ENCODE assay signal across 1 cellular context in the genomic region with DNA sequence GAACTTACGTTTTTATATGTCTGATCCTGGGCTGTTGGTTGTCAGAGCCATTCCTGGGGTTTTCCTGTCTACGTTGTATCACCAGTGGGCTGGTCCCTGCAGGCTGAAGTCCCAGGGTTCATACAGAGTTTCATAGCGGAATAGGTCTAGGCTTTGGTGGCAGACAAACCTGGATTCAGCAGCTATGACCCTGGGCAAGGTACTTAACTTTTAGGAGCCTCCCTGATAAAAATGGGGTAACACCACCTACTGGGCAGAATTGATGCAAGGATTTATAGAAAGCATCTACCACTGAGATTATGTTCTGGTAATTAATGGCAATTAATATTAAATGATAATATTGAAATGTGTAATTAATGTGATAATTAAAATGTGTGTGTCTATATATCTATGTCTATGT.
TF ChIP-seq lines count a peak whose summit lies in the region.

No MANE protein-coding gene starts in this region.

TF ChIP-seq in HepG2, 621 proteins besides CTCF, POLR2A, EP300 and RAD21 (continued from another document):
- no peak for TF ChIP-seq ZNF672 (CRISPR knock-in tag; IDR thresholded peaks at IDR 0.05)
- TF ChIP-seq ZNF788 (CRISPR knock-in tag; IDR thresholded peaks at IDR 0.05; ENCODE audit: borderline replicate concordance): no peak
- no peak for TF ChIP-seq ZNF44 (CRISPR knock-in tag; IDR thresholded peaks at IDR 0.05)
- TF ChIP-seq, protein P1, sequence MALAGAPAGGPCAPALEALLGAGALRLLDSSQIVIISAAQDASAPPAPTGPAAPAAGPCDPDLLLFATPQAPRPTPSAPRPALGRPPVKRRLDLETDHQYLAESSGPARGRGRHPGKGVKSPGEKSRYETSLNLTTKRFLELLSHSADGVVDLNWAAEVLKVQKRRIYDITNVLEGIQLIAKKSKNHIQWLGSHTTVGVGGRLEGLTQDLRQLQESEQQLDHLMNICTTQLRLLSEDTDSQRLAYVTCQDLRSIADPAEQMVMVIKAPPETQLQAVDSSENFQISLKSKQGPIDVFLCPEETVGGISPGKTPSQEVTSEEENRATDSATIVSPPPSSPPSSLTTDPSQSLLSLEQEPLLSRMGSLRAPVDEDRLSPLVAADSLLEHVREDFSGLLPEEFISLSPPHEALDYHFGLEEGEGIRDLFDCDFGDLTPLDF (CRISPR knock-in tag; IDR thresholded peaks at IDR 0.05): no peak
- TF ChIP-seq IRX3 (CRISPR knock-in tag; IDR thresholded peaks at IDR 0.05; ENCODE audit: borderline replicate concordance, low read depth): no peak
- TF ChIP-seq ZSCAN30 (CRISPR knock-in tag; IDR thresholded peaks at IDR 0.05): no peak
- TF ChIP-seq ZSCAN12 (CRISPR knock-in tag; IDR thresholded peaks at IDR 0.05): no peak
- no peak for TF ChIP-seq U2AF1 (optimal IDR thresholded peaks at IDR 0.05; ENCODE audit: low read depth, low read length)
- TF ChIP-seq, protein P2, sequence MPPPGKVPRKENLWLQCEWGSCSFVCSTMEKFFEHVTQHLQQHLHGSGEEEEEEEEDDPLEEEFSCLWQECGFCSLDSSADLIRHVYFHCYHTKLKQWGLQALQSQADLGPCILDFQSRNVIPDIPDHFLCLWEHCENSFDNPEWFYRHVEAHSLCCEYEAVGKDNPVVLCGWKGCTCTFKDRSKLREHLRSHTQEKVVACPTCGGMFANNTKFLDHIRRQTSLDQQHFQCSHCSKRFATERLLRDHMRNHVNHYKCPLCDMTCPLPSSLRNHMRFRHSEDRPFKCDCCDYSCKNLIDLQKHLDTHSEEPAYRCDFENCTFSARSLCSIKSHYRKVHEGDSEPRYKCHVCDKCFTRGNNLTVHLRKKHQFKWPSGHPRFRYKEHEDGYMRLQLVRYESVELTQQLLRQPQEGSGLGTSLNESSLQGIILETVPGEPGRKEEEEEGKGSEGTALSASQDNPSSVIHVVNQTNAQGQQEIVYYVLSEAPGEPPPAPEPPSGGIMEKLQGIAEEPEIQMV (CRISPR knock-in tag; IDR thresholded peaks at IDR 0.05; ENCODE audit: low read depth): no peak
- TF ChIP-seq RARG (CRISPR knock-in tag; IDR thresholded peaks at IDR 0.05; ENCODE audit: low read depth): no peak
- TF ChIP-seq MBNL3 (CRISPR knock-in tag; conservative IDR thresholded peaks at IDR 0.05): no peak
- TF ChIP-seq, protein P3, sequence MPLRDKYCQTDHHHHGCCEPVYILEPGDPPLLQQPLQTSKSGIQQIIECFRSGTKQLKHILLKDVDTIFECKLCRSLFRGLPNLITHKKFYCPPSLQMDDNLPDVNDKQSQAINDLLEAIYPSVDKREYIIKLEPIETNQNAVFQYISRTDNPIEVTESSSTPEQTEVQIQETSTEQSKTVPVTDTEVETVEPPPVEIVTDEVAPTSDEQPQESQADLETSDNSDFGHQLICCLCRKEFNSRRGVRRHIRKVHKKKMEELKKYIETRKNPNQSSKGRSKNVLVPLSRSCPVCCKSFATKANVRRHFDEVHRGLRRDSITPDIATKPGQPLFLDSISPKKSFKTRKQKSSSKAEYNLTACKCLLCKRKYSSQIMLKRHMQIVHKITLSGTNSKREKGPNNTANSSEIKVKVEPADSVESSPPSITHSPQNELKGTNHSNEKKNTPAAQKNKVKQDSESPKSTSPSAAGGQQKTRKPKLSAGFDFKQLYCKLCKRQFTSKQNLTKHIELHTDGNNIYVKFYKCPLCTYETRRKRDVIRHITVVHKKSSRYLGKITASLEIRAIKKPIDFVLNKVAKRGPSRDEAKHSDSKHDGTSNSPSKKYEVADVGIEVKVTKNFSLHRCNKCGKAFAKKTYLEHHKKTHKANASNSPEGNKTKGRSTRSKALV (CRISPR knock-in tag; IDR thresholded peaks at IDR 0.05): no peak
